In the genomic region with DNA sequence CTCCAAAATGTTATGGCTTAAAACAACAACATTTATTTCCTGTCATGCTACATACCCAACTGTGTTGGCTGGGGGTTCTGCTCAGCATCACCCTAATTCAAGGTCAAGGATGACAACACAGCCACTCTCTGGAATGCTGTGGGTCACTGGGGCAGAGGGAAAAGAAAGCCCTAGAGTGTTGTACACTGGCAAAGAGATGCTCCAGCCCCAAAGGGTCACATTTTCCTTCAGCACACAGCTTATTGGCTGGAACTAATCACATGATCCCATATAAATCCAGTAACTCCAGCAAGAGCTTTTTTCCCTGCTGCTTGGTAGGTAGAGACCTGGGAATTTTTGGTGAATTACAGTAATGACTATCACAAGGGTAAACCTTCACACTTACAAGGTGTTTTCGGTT, we compare ENCODE assay signal across 16 cellular contexts.
DNase-seq lines count a peak whose midpoint lies in the region; ATAC-seq, FAIRE-seq and TF ChIP-seq lines count a peak whose summit lies in the region.
"Had no signal": no experiment of that assay in that cellular context is flagged by ENCODE, and none has a peak within 500 bp of the region (broad histone marks: within the 10 kb centered on the region; RNA-seq: fewer than 3 reads in every experiment).

No MANE protein-coding gene starts in this region.

- no peak overlapping the region for H3K9ac ChIP-seq in GM23248

- H3K36me3 ChIP-seq in GM23338 (ENCODE audit: insufficient read depth) (no peaks in the 10 kb centered on the region), bronchial epithelial cell (ENCODE audit: control insufficient read depth, insufficient read depth, low read length) (no peaks in the 10 kb centered on the region), GM23248 (ENCODE audit: low read depth) (no peaks in the 10 kb centered on the region)
- H3K36me3 ChIP-seq: HAP-1 had no signal

- no peak for TF ChIP-seq CTCF in GM23338 (conservative IDR thresholded peaks at IDR 0.05; ENCODE audit: low read depth in 2 of 2)
- no peak for TF ChIP-seq CTCF in bronchial epithelial cell (IDR thresholded peaks at IDR 0.05; ENCODE audit: insufficient read depth, low read length, severe bottlenecking)
- TF ChIP-seq CTCF in mesothelial cell of epicardium (IDR thresholded peaks at IDR 0.05; ENCODE audit: unreplicated experiment), result no peak

- H3K27me3 ChIP-seq in GM23338 (ENCODE audit: insufficient read depth), result peaks cover 4% of the 10 kb centered on the region; the same call in 1 of the 2 replicates
- no peaks in the 10 kb centered on the region for H3K27me3 ChIP-seq in bronchial epithelial cell (ENCODE audit: control insufficient read depth, insufficient read depth, low read length)
- H3K27me3 ChIP-seq in GM23248 (replicated peaks; ENCODE audit: insufficient read depth), result no peaks in the 10 kb centered on the region

- H3K4me3 Mint-ChIP-seq in GM23338, result no peak overlapping the region
- H3K4me3 Mint-ChIP-seq in mesothelial cell of epicardium, result no peak overlapping the region
- H3K4me3 Mint-ChIP-seq: B cell; CD4-positive, alpha-beta T cell had no signal

- H4K20me1 ChIP-seq in GM23338 (replicated peaks; ENCODE audit: insufficient read depth), result no peaks in the 10 kb centered on the region
- no peaks in the 10 kb centered on the region for H4K20me1 ChIP-seq in GM23248 (ENCODE audit: insufficient read depth)

- no peak overlapping the region for H2AFZ ChIP-seq in GM23338
- no peak overlapping the region for H2AFZ ChIP-seq in GM23248

- H3K27ac ChIP-seq in GM23338 (ENCODE audit: low read depth) (no peak overlapping the region), GM23248 (no peak overlapping the region)
- H3K27ac ChIP-seq: HL-60 had no signal

- H3K9me2 ChIP-seq in GM23338 (ENCODE audit: insufficient read depth) (peaks cover under 1% of the 10 kb centered on the region; the same call in 1 of the 2 replicates), GM23248 (ENCODE audit: insufficient read depth) (no peaks in the 10 kb centered on the region)

- H3K79me2 ChIP-seq in GM23338 (replicated peaks; ENCODE audit: insufficient read depth) (no peaks in the 10 kb centered on the region), GM23248 (ENCODE audit: insufficient read depth) (no peaks in the 10 kb centered on the region)

- peak overlapping the region; percentile 61 for H3K4me2 ChIP-seq in GM23338
- H3K4me2 ChIP-seq in GM23248 (ENCODE audit: unreplicated experiment), result no peak overlapping the region

- H3K27ac Mint-ChIP-seq in GM23338 (no peak overlapping the region), mesothelial cell of epicardium (no peak overlapping the region)
- H3K27ac Mint-ChIP-seq: B cell; CD4-positive, alpha-beta T cell had no signal

- no peak overlapping the region for H3K4me3 ChIP-seq in GM23338
- no peak overlapping the region for H3K4me3 ChIP-seq in bronchial epithelial cell (ENCODE audit: low read depth, low read length)
- H3K4me3 ChIP-seq in GM23248, result no peak overlapping the region
- H3K4me3 ChIP-seq: GM12878, HAP-1 had no signal

- in situ Hi-C loops in GM23248 (cut with MboI), result no loop called here

- 5 to 6% methylated on average over 1 of the region's 1 CpG for WGBS in GM23248 (ENCODE audit: low coverage in 1 of 2, low lambda C conversion rate in 2 of 2, missing lambda C conversion rate in 2 of 2), 2 experiments

- DNase-seq in GM23338 (ENCODE audit: low spot score) (peak; percentile 33), bronchial epithelial cell (ENCODE audit: low read depth) (no peak), left kidney (ENCODE audit: low read depth, low spot score) (peak; percentile 27), GM23248 (no peak), mesothelial cell of epicardium (ENCODE audit: low spot score in 2 of 2, unreplicated experiment in 2 of 2) (no peak), NCI-H526 treated with DMSO at 0.1 percent for 48 hours (lab: John Stamatoyannopoulos, UW) (no peak), DMS 273 (lab: John Stamatoyannopoulos, UW; ENCODE audit: unreplicated experiment) (no peak)
- DNase-seq: C1 segment of cervical spinal cord; CD4-positive, alpha-beta T cell; DND-41 had no signal

- H3K4me1 ChIP-seq in GM23338 (ENCODE audit: insufficient read depth), result peaks cover 10% of the 10 kb centered on the region
- H3K4me1 ChIP-seq in GM23248 (ENCODE audit: insufficient read depth), result no peaks in the 10 kb centered on the region
- H3K4me1 ChIP-seq: HAP-1 had no signal

- H3K27me3 Mint-ChIP-seq in GM23338 (ENCODE audit: insufficient read depth, low read depth, poor library complexity) (no peaks in the 10 kb centered on the region), mesothelial cell of epicardium (ENCODE audit: low read depth) (peaks cover 2% of the 10 kb centered on the region)
- H3K27me3 Mint-ChIP-seq: B cell; CD4-positive, alpha-beta T cell had no signal

- H3K9me3 Mint-ChIP-seq in GM23338, result no peaks in the 10 kb centered on the region; the same call in 2 of the 3 replicates
- H3K9me3 Mint-ChIP-seq in mesothelial cell of epicardium, result peaks cover 6% of the 10 kb centered on the region

- ATAC-seq in GM23338, result peak; percentile 65
- ATAC-seq: GM12878 had no signal

- H3K36me3 Mint-ChIP-seq in GM23338 (ENCODE audit: low read depth) (no peaks in the 10 kb centered on the region), mesothelial cell of epicardium (no peaks in the 10 kb centered on the region)

- H3K4me1 Mint-ChIP-seq in GM23338, result peaks cover 9% of the 10 kb centered on the region
- H3K4me1 Mint-ChIP-seq in mesothelial cell of epicardium, result peaks cover 11% of the 10 kb centered on the region
- H3K4me1 Mint-ChIP-seq: B cell had no signal

- peak; percentile 47 for FAIRE-seq in bronchial epithelial cell (lab: Jason Lieb, UNC)
- FAIRE-seq: A204.1, GM12878, GM18507 had no signal

- H3K9me3 ChIP-seq in GM23248 (ENCODE audit: low read depth), result no peaks in the 10 kb centered on the region

- H3F3A ChIP-seq in GM23338 (replicated peaks; ENCODE audit: low read depth) (no peaks in the 10 kb centered on the region), GM23248 (ENCODE audit: insufficient read depth) (no peaks in the 10 kb centered on the region)

TF ChIP-seq in GM23338, 12 proteins besides CTCF, POLR2A, EP300 and RAD21:
- no peak for TF ChIP-seq JUNB (IDR thresholded peaks at IDR 0.05; ENCODE audit: unreplicated experiment)
- TF ChIP-seq NANOG (IDR thresholded peaks at IDR 0.05; ENCODE audit: borderline replicate concordance), result no peak
- no peak for TF ChIP-seq REST (IDR thresholded peaks at IDR 0.05; ENCODE audit: unreplicated experiment)
- no peak for TF ChIP-seq EZH2 (IDR thresholded peaks at IDR 0.05; ENCODE audit: low read depth, unreplicated experiment)
- TF ChIP-seq CREB1 (CRISPR knock-in tag; IDR thresholded peaks at IDR 0.05; ENCODE audit: low read depth), result no peak
- no peak for TF ChIP-seq EZH2phosphoT487 (IDR thresholded peaks at IDR 0.05; ENCODE audit: unreplicated experiment)

Comparison
In these comparisons a context has a peak if more than half of its experiments do, and no peak if none do; other contexts are left out.
1. DNase-seq: peak in GM23338 (single experiment) and left kidney (single experiment); none in bronchial epithelial cell (single experiment), GM23248 (single experiment), mesothelial cell of epicardium (0 of 2), NCI-H526 treated with DMSO at 0.1 percent for 48 hours (single experiment) and DMS 273 (single experiment).